ENCODE assay signal across 1 cellular context in genomic region chr1:183702813-183703198, GRCh38.
TF ChIP-seq lines count a peak whose summit lies in the region.

No MANE protein-coding gene starts in this region.

TF ChIP-seq in K562, 482 proteins besides CTCF, POLR2A, EP300 and RAD21 (continued from another document):
- TF ChIP-seq SNAPC5 (CRISPR knock-in tag; IDR thresholded peaks at IDR 0.05): no peak
